Comparison of ENCODE assay signal across 1 cellular context in the genomic region with DNA sequence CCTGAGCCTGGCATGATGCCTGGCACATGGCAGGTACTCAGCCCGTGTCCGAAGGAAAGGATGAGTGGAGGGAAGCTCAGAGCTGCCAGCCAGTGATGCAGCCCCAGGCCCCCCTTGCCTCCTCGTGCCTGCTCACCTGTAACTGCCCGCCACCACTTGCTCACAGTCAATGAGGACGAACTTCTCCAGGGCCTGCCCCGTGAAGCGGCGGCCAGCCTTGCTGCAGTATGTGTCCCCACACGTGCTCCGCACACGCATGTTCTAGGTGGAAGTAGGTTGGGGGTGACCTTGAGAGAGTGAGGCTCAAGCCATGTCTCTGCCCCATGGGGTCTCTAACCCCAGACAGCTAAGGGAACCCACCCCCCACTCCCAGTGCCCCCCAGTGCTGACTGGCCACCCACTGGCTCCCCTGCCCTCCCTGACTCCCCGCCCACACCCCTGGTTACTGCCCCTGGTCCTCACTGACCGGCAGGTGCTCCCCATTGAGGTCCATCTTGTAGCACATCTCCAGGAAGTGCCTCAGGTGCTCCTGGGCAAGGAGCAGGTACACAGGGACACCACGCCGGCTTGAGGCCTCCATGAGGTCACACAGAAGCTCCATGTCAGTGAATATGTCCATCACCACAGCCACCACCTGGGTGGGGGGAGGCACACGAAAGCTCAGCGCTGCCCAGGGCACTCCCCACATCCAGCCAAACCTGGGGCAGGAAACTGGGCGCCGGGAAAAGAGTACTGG.
TF ChIP-seq lines count a peak whose summit lies in the region.

No MANE protein-coding gene starts in this region.

TF ChIP-seq in H1, 55 proteins besides CTCF, POLR2A, EP300 and RAD21:
- TF ChIP-seq EGR1 (IDR thresholded peaks at IDR 0.05; ENCODE audit: borderline replicate concordance, low read depth, low read length) (no peak), KDM5A (IDR thresholded peaks at IDR 0.05; ENCODE audit: low read length) (no peak), HDAC2 (IDR thresholded peaks at IDR 0.05; ENCODE audit: borderline replicate concordance in 1 of 2, low read depth in 2 of 2, low read length in 2 of 2) (no peak), BCL11A (IDR thresholded peaks at IDR 0.05; ENCODE audit: low read depth in 2 of 2, low read length in 2 of 2) (no peak), BRCA1 (IDR thresholded peaks at IDR 0.05; ENCODE audit: low read depth, low read length) (no peak), JUND (IDR thresholded peaks at IDR 0.05; ENCODE audit: low read length) (no peak), JUN (IDR thresholded peaks at IDR 0.05; ENCODE audit: low read depth, low read length) (no peak), GTF2F1 (IDR thresholded peaks at IDR 0.05; ENCODE audit: borderline replicate concordance, low read depth, low read length) (no peak), CBX8 (IDR thresholded peaks at IDR 0.05; ENCODE audit: borderline replicate concordance, low read depth, low read length) (no peak), POU5F1 (IDR thresholded peaks at IDR 0.05; ENCODE audit: low read depth, low read length) (no peak), TBP (IDR thresholded peaks at IDR 0.05; ENCODE audit: low read depth, low read length) (no peak), YY1 (IDR thresholded peaks at IDR 0.05; ENCODE audit: low read depth, low read length) (no peak), KDM4A (IDR thresholded peaks at IDR 0.05; ENCODE audit: low read depth, low read length, severe bottlenecking) (no peak), PHF8 (conservative IDR thresholded peaks at IDR 0.05; ENCODE audit: low read depth, low read length) (no peak), ASH2L (IDR thresholded peaks at IDR 0.05; ENCODE audit: low read length) (no peak), NANOG (IDR thresholded peaks at IDR 0.05; ENCODE audit: insufficient read depth, low read depth, low read length, poor library complexity, severe bottlenecking) (no peak)
- TF ChIP-seq, protein P1, sequence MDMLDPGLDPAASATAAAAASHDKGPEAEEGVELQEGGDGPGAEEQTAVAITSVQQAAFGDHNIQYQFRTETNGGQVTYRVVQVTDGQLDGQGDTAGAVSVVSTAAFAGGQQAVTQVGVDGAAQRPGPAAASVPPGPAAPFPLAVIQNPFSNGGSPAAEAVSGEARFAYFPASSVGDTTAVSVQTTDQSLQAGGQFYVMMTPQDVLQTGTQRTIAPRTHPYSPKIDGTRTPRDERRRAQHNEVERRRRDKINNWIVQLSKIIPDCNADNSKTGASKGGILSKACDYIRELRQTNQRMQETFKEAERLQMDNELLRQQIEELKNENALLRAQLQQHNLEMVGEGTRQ (IDR thresholded peaks at IDR 0.05; ENCODE audit: low read length): no peak
